ENCODE assay signal across 26 cellular contexts in genomic region chr17:69578385-69578936, GRCh38.
"Had no signal": no experiment of that assay in that cellular context is flagged by ENCODE, and none has a peak within 500 bp of the region (broad histone marks: within the 10 kb centered on the region; RNA-seq: fewer than 3 reads in every experiment).

No MANE protein-coding gene starts in this region.

- H3K9me3 ChIP-seq: gastrocnemius medialis, heart left ventricle, right atrium auricular region, tibial nerve, vagina had no signal

- H3K9me3 Mint-ChIP-seq: activated CD4-positive, alpha-beta memory T cell treated with anti-CD3 and anti-CD28 coated beads, Interleukin-2, amount 10 ng/mL, durations not matched to agents 7 days and 5 days; activated naive CD8-positive, alpha-beta T cell treated with anti-CD3 and anti-CD28 coated beads for 36 hours; activated T-helper 17 cell treated with anti-CD3 and anti-CD28 coated beads, Interleukin-2, amount 50 U/mL, for 72 hours; dendritic cell treated with granulocyte-macrophage colony-stimulating factor and Interleukin-4, amounts not matched to agents 40 ng/mL and 50 ng/mL, for 4 days; neural progenitor cell had no signal

- H3K36me3 ChIP-seq: gastrocnemius medialis, heart left ventricle, neural progenitor cell, right atrium auricular region, tibial nerve, vagina had no signal

- H3K27ac ChIP-seq: gastrocnemius medialis, heart left ventricle, neural progenitor cell, right atrium auricular region, tibial nerve, vagina had no signal

- H3K36me3 Mint-ChIP-seq: activated naive CD8-positive, alpha-beta T cell treated with anti-CD3 and anti-CD28 coated beads for 36 hours; neural progenitor cell had no signal

- DNase-seq: activated CD4-positive, alpha-beta memory T cell treated with anti-CD3 and anti-CD28 coated beads, Interleukin-2, amount 10 ng/mL, durations not matched to agents 7 days and 5 days; activated CD4-positive, alpha-beta T cell treated with anti-CD3 and anti-CD28 coated beads for 48 hours; activated CD4-positive, CD25-positive, alpha-beta regulatory T cell; activated naive CD4-positive, alpha-beta T cell; activated naive CD8-positive, alpha-beta T cell treated with anti-CD3 and anti-CD28 coated beads for 36 hours; activated T-cell treated with anti-CD3 and anti-CD28 coated beads, Interleukin-2, amount 50 U/mL, for 1 hour; amniotic stem cell; effector CD8-positive, alpha-beta T cell; gastrocnemius medialis; heart left ventricle; kidney; mammary epithelial cell; stimulated activated CD4-positive, alpha-beta T cell treated with anti-CD3 and anti-CD28 coated beads, Interleukin-12 subunit alpha, Interleukin-12 subunit beta, amount 100 ng/mL, for 4 hours; stimulated activated CD4-positive, alpha-beta T cell treated with anti-CD3 and anti-CD28 coated beads, Interleukin-1b, Interleukin-23, amount 100 ng/mL, for 48 hours; stimulated activated CD8-positive, alpha-beta memory T cell treated with anti-CD3 and anti-CD28 coated beads, Interleukin-4, amount 100 ng/mL, for 48 hours; stimulated activated naive CD4-positive, alpha-beta T cell treated with Interleukin-2 at 50 U/mL for 16 hours; substantia nigra had no signal

- H3K4me3 Mint-ChIP-seq: activated CD4-positive, alpha-beta memory T cell treated with anti-CD3 and anti-CD28 coated beads, Interleukin-2, amount 10 ng/mL, durations not matched to agents 7 days and 5 days; activated naive CD8-positive, alpha-beta T cell treated with anti-CD3 and anti-CD28 coated beads for 36 hours; activated T-helper 17 cell treated with anti-CD3 and anti-CD28 coated beads, Interleukin-2, amount 50 U/mL, for 72 hours; dendritic cell treated with granulocyte-macrophage colony-stimulating factor and Interleukin-4, amounts not matched to agents 40 ng/mL and 50 ng/mL, for 4 days; neural progenitor cell had no signal

- H3K4me2 ChIP-seq: neural progenitor cell had no signal

- H3K4me3 ChIP-seq: gastrocnemius medialis, heart left ventricle, neural progenitor cell, right atrium auricular region, tibial nerve, vagina had no signal

- ATAC-seq: activated T-helper 17 cell treated with anti-CD3 and anti-CD28 coated beads, Interleukin-2, amount 50 U/mL, for 72 hours; esophagus mucosa; gastrocnemius medialis; heart left ventricle; left lobe of liver had no signal

- H3K27me3 ChIP-seq: gastrocnemius medialis, neural progenitor cell, right atrium auricular region, tibial nerve, vagina had no signal

- H3K27ac Mint-ChIP-seq: activated CD4-positive, alpha-beta memory T cell treated with anti-CD3 and anti-CD28 coated beads, Interleukin-2, amount 10 ng/mL, durations not matched to agents 7 days and 5 days; activated naive CD8-positive, alpha-beta T cell treated with anti-CD3 and anti-CD28 coated beads for 36 hours; activated T-helper 17 cell treated with anti-CD3 and anti-CD28 coated beads, Interleukin-2, amount 50 U/mL, for 72 hours; dendritic cell treated with granulocyte-macrophage colony-stimulating factor and Interleukin-4, amounts not matched to agents 40 ng/mL and 50 ng/mL, for 4 days; neural progenitor cell; progenitor cell of endocrine pancreas had no signal
